12 cellular contexts compared by ENCODE assay signal in genomic region chr19:49182010-49182847, GRCh38. TPM values are rescaled to one million over a fixed set of nuclear protein-coding genes. Genes with fewer than 3 reads are reported as not detected.
DNase-seq lines count a peak whose midpoint lies in the region; ATAC-seq, FAIRE-seq and TF ChIP-seq lines count a peak whose summit lies in the region.
"Not testable (repeated sequence)": the region's sequence is repeated elsewhere in the genome, so short reads cannot be mapped to it uniquely, and the experiment has no call there.
"Had no signal": no experiment of that assay in that cellular context is flagged by ENCODE, and none has a peak within 500 bp of the region (broad histone marks: within the 10 kb centered on the region; RNA-seq: fewer than 3 reads in every experiment).

No MANE protein-coding gene starts in this region.

- H3K23me2 ChIP-seq in H9 (ENCODE audit: insufficient read length, low read depth, low read length, poor library complexity, severe bottlenecking), result not testable (repeated sequence)

- intact Hi-C loops in Panc1 (cut with micrococcal nuclease; ENCODE audit: unreplicated experiment); K562 (cut with micrococcal nuclease); upper lobe of right lung (cut with DNase I): not testable (repeated sequence)

- H3K36me3 Mint-ChIP-seq in H9 (ENCODE audit: insufficient read depth in 1 of 3, low read depth in 3 of 3) (peaks cover 6 to 23% (median 9%) of the 10 kb centered on the region in 3 experiments; a peak in 6 of 7 replicates), glutamatergic neuron (ENCODE audit: unreplicated experiment) (peaks cover 38% of the 10 kb centered on the region)

- H2BK20ac ChIP-seq in H9 (ENCODE audit: low read depth, low read length, poor library complexity, severe bottlenecking), result not testable (repeated sequence)

- not testable (repeated sequence) for ATAC-seq in Panc1, K562
- ATAC-seq in upper lobe of right lung, result peak; percentile 12

- TF ChIP-seq RAD21 in K562 (CRISPR knock-in tag; conservative IDR thresholded peaks at IDR 0.05 in 1 of 2, IDR thresholded peaks at IDR 0.05 in 1 of 2), result not testable (repeated sequence)

- not testable (repeated sequence) for H3K36me3 ChIP-seq in Panc1 (ENCODE audit: control insufficient read depth, insufficient read depth, low read length)
- H3K36me3 ChIP-seq in K562 (ENCODE audit: control insufficient read depth, insufficient read depth, low read length), result peaks cover 31% of the 10 kb centered on the region; the same call in 2 of the 3 replicates
- H3K36me3 ChIP-seq in osteoblast (ENCODE audit: insufficient read depth, low read length), result peaks cover 48% of the 10 kb centered on the region
- H3K36me3 ChIP-seq in upper lobe of right lung, result peaks cover 13% of the 10 kb centered on the region

- H2BK15ac ChIP-seq in H9 (ENCODE audit: low read depth, low read length), result not testable (repeated sequence)

- H3K4me2 ChIP-seq in H9 (ENCODE audit: insufficient read depth, insufficient read length, low read length); K562 (ENCODE audit: insufficient read depth, low read length); osteoblast (ENCODE audit: insufficient read depth, low read length): not testable (repeated sequence)

- 100% methylated on average over 1 of the region's 20 CpGs for WGBS in H9 (ENCODE audit: extremely low coverage, insufficient read length, low lambda C conversion rate)
- 95% methylated on average over 13 of the region's 20 CpGs for WGBS in K562 (ENCODE audit: insufficient coverage, low coverage, missing lambda C conversion rate)

- not testable (repeated sequence) for H3K9me3 ChIP-seq in H9 (ENCODE audit: control insufficient read depth, low read depth, low read length); Panc1 (ENCODE audit: control insufficient read depth, insufficient read depth, low read depth, low read length); K562 (replicated peaks; ENCODE audit: control insufficient read depth, insufficient read depth, low read depth, low read length); osteoblast (ENCODE audit: low read depth, low read length); upper lobe of right lung

- POLR2A ChIA-PET in HEK293T (lab: Yijun Ruan, JAX); Panc1 (lab: Charles Lee): not testable (repeated sequence)
- POLR2A ChIA-PET in K562 (lab: Yijun Ruan, JAX), result interaction anchor here (1.1 kb wide), 1 partner anchor 9 kb away, joined by 3 read pairs; no protein-coding TSS in a partner anchor

- not testable (repeated sequence) for H3K4ac ChIP-seq in H9 (ENCODE audit: low read depth, low read length)

- H3K79me2 ChIP-seq in H9 (ENCODE audit: insufficient read depth, low read length); K562 (ENCODE audit: control insufficient read depth, insufficient read depth, low read length); osteoblast (ENCODE audit: insufficient read depth, low read length): not testable (repeated sequence)

- H3K9me1 ChIP-seq in K562 (ENCODE audit: control insufficient read depth, insufficient read depth, low read length), result not testable (repeated sequence)

- TSS peak; percentile 79 for BruUV-seq in Panc1 (replicated peaks; lab: Mats Ljungman, UMichigan)
- BruUV-seq in K562 (replicated peaks; lab: Mats Ljungman, UMichigan), result not testable (repeated sequence)

- not testable (repeated sequence) for H4K91ac ChIP-seq in H9 (ENCODE audit: insufficient read length, low read depth, low read length)

- not testable (repeated sequence) for H3K4me1 Mint-ChIP-seq in H9; glutamatergic neuron (ENCODE audit: low read depth, unreplicated experiment)

- not testable (repeated sequence) for H3K4me3 ChIP-seq in Panc1 (ENCODE audit: low read depth in 2 of 2, low read length in 2 of 2); K562; osteoblast (ENCODE audit: insufficient read depth, low read length); upper lobe of right lung

- not testable (repeated sequence) for H3K27me3 ChIP-seq in H9 (ENCODE audit: insufficient read depth, low read length); Panc1 (ENCODE audit: control insufficient read depth, insufficient read depth, low read length); K562 (ENCODE audit: control insufficient read depth in 2 of 2, insufficient read depth in 2 of 2, low read length in 2 of 2); osteoblast (ENCODE audit: insufficient read depth, low read length); upper lobe of right lung

- not testable (repeated sequence) for H3K27ac ChIP-seq in H9 (ENCODE audit: insufficient read length, low read depth, low read length); Panc1 (ENCODE audit: low read length); K562 (ENCODE audit: extremely low read depth, low read depth, low read length); osteoblast (ENCODE audit: low read depth, low read length); upper lobe of right lung

- H3K4me3 Mint-ChIP-seq in H9, result not testable (repeated sequence)
- peak overlapping the region; percentile 34 for H3K4me3 Mint-ChIP-seq in glutamatergic neuron (ENCODE audit: unreplicated experiment)

- H4K20me1 ChIP-seq in H9 (ENCODE audit: control insufficient read depth, insufficient read depth, insufficient read length); K562 (replicated peaks; ENCODE audit: control insufficient read depth, insufficient read depth, low read length); osteoblast (ENCODE audit: insufficient read depth, low read length): not testable (repeated sequence)

- H3K4me1 ChIP-seq in H9 (ENCODE audit: insufficient read depth, low read length); Panc1 (ENCODE audit: control insufficient read depth, insufficient read depth, low read length); K562 (replicated peaks in 1 of 2; ENCODE audit: control insufficient read depth in 2 of 2, insufficient read depth in 2 of 2, low read length in 2 of 2); osteoblast (ENCODE audit: insufficient read depth, low read length); upper lobe of right lung: not testable (repeated sequence)

- H3K27ac Mint-ChIP-seq in H9, result not testable (repeated sequence)
- H3K27ac Mint-ChIP-seq in glutamatergic neuron (ENCODE audit: unreplicated experiment), result peak overlapping the region; percentile 44

- H3K9me3 Mint-ChIP-seq in H9, result not testable (repeated sequence)
- H3K9me3 Mint-ChIP-seq in glutamatergic neuron (ENCODE audit: unreplicated experiment), result peaks cover 11% of the 10 kb centered on the region

- H3K27me3 Mint-ChIP-seq in H9 (ENCODE audit: low read depth), result not testable (repeated sequence)
- H3K27me3 Mint-ChIP-seq in glutamatergic neuron (ENCODE audit: unreplicated experiment), result peaks cover 12% of the 10 kb centered on the region

- not testable (repeated sequence) for TF ChIP-seq EP300 in K562 (IDR thresholded peaks at IDR 0.05; ENCODE audit: low read length)

- not testable (repeated sequence) for H3K23ac ChIP-seq in H9 (ENCODE audit: insufficient read length, low read depth, low read length)

- H2BK5ac ChIP-seq in H9 (ENCODE audit: insufficient read length, low read length), result not testable (repeated sequence)

- not testable (repeated sequence) for H4K8ac ChIP-seq in H9 (replicated peaks; ENCODE audit: insufficient read length, low read depth, low read length)

- H3T11ph ChIP-seq in H9 (ENCODE audit: low read length), result not testable (repeated sequence)

- not testable (repeated sequence) for H2AK5ac ChIP-seq in H9 (ENCODE audit: insufficient read length, low read length)

- not testable (repeated sequence) for H4K5ac ChIP-seq in H9 (ENCODE audit: insufficient read length, low read depth, low read length)

- DNase-seq in H9 (peak; percentile 39), HEK293T (ENCODE audit: extremely low spot score) (peak; percentile 1), osteoblast (ENCODE audit: insufficient read length, low spot score, missing footprints) (peak; percentile 43), upper lobe of right lung (peak; percentile 46)
- not testable (repeated sequence) for DNase-seq in Panc1 (ENCODE audit: low read depth, low spot score); K562 (ENCODE audit: extremely low read depth in 1 of 4, low spot score in 3 of 4); glutamatergic neuron

- not testable (repeated sequence) for TF ChIP-seq CTCF in H9 (conservative IDR thresholded peaks at IDR 0.05); Panc1 (IDR thresholded peaks at IDR 0.05); K562 (IDR thresholded peaks at IDR 0.05 in 2 of 3, conservative IDR thresholded peaks at IDR 0.05 in 1 of 3; ENCODE audit: insufficient read depth in 2 of 3, low read depth in 1 of 3, low read length in 3 of 3); glutamatergic neuron (IDR thresholded peaks at IDR 0.05; ENCODE audit: partially characterized antibody, unreplicated experiment); osteoblast (IDR thresholded peaks at IDR 0.05; ENCODE audit: extremely low read depth, low read depth, low read length); upper lobe of right lung (IDR thresholded peaks at IDR 0.05)

- not testable (repeated sequence) for FAIRE-seq in K562 (lab: Jason Lieb, UNC)

- H2BK12ac ChIP-seq in H9 (ENCODE audit: insufficient read length, low read depth, low read length), result not testable (repeated sequence)

- H3K56ac ChIP-seq in H9 (ENCODE audit: insufficient read length, low read depth, low read length), result not testable (repeated sequence)

- CTCF ChIA-PET in HEK293T (lab: Yijun Ruan, JAX), result interaction anchor here (1.6 kb wide), 1 partner anchor 17 kb away, joined by 3 read pairs; no protein-coding TSS in a partner anchor
- CTCF ChIA-PET in Panc1 (lab: Charles Lee); K562 (lab: Yijun Ruan, JAX; ENCODE audit: low intra/inter-chr PET ratio): not testable (repeated sequence)

- H3K79me1 ChIP-seq in H9 (ENCODE audit: insufficient read depth, low read depth, low read length, poor library complexity, severe bottlenecking), result not testable (repeated sequence)

- not testable (repeated sequence) for H2BK120ac ChIP-seq in H9 (ENCODE audit: low read depth, low read length, poor library complexity, severe bottlenecking)

- in situ Hi-C loops in Panc1 (cut with HindIII; ENCODE audit: low pct_unique_long_range_greater_than_20kb, low sequenced_read_pairs); K562 (cut with MboI): not testable (repeated sequence)

- not testable (repeated sequence) for H3K18ac ChIP-seq in H9 (ENCODE audit: insufficient read length, low read depth, low read length)

- H3K14ac ChIP-seq in H9 (ENCODE audit: insufficient read depth, low read length), result not testable (repeated sequence)

- not testable (repeated sequence) for TF ChIP-seq POLR2A in K562 (conservative IDR thresholded peaks at IDR 0.05)

- H3K9ac ChIP-seq in H9 (ENCODE audit: extremely low read depth, insufficient read length, low read length); K562 (ENCODE audit: insufficient read depth in 1 of 2, low read depth in 2 of 2, low read length in 2 of 2): not testable (repeated sequence)

- H2AFZ ChIP-seq in H9 (ENCODE audit: low read length); K562 (ENCODE audit: low read depth, low read length); osteoblast (ENCODE audit: low read length): not testable (repeated sequence)

RNA-seq across cellular contexts. Expression of gene TRPM4, which starts 24.6 kb away (rescaled TPM):
- total RNA-seq in H9 (2021) (6.9 and 7.2 TPM in 2 replicates), Panc1 (2021; ENCODE audit: unreplicated experiment) (19.4 TPM), K562 (2014; rRNA removed) (35.3 and 37.3 TPM in 2 replicates), K562 (2014; rRNA removed; fragmentation: Illumina TruSeq; extraction: Trizol) (7.9 and 8.3 TPM in 2 replicates), K562 (2015; rRNA removed; fragmentation: Illumina TruSeq; extraction: Trizol) (15.0 and 15.2 TPM in 2 replicates), K562 (2021) (34.6 and 37.8 TPM in 2 replicates), glutamatergic neuron (ENCODE audit: unreplicated experiment) (54.1 TPM), osteoblast (15.9 and 20.6 TPM in 2 replicates), upper lobe of right lung (44.3 TPM)
- 20.3 TPM for polyA plus RNA-seq in Panc1 (2012; ENCODE audit: insufficient read length)
- 86.3 and 161 TPM in 2 replicates for total RNA-seq in K562 (2011; cell fraction: chromatin; rRNA removed; ENCODE audit: low replicate concordance)
- total RNA-seq in K562 (2011; cell fraction: nucleolus; rRNA removed), result 82.0 and 87.9 TPM in 2 replicates
- total RNA-seq in K562 (2011; cell fraction: nucleoplasm; rRNA removed), result 97.8 and 143 TPM in 2 replicates
- polyA plus RNA-seq in K562 (2011; rRNA removed) (19.2 and 20.5 TPM in 2 replicates), K562 (2014; fragmentation: Illumina TruSeq; extraction: Trizol) (14.7 and 25.2 TPM in 2 replicates), K562 (2014; fragmentation: Nextera tagmentation; extraction: Ambion mirVana) (1 to 10 TPM; 6.5 to 7.9 TPM), K562 (2014; rRNA removed) (45.4 and 56.6 TPM in 2 replicates)
- 21.6 and 37.6 TPM in 2 replicates for polyA plus RNA-seq in K562 (2011; cell fraction: cytosol; rRNA removed)
- 66.9 and 85.9 TPM in 2 replicates for polyA plus RNA-seq in K562 (2011; cell fraction: nucleus; rRNA removed)
- 26.9 and 31.4 TPM in 2 replicates for polyA plus RNA-seq in K562 (2012)
- 5.8 and 8.2 TPM in 2 replicates for polyA minus RNA-seq in K562 (2011; rRNA and poly(A)+ RNA removed)
- polyA minus RNA-seq in K562 (2011; cell fraction: cytosol; rRNA and poly(A)+ RNA removed), result 14.5 and 15.4 TPM in 2 replicates
- 16.0 and 19.0 TPM in 2 replicates for polyA minus RNA-seq in K562 (2011; cell fraction: nucleus; rRNA and poly(A)+ RNA removed)
- total RNA-seq: CD4-positive, CD25-positive, alpha-beta regulatory T cell; CD8-positive, alpha-beta T cell had no signal
- polyA plus RNA-seq: CD4-positive, CD25-positive, alpha-beta regulatory T cell had no signal

RNA-seq across cellular contexts. Expression of gene HRC, which starts 27.0 kb away (rescaled TPM):
- 1.8 and 1.9 TPM in 2 replicates for total RNA-seq in H9 (2021)
- total RNA-seq in Panc1 (2021; ENCODE audit: unreplicated experiment), result 0.13 TPM
- polyA plus RNA-seq in Panc1 (2012; ENCODE audit: insufficient read length), result 0.61 TPM
- total RNA-seq in K562 (2011; cell fraction: chromatin; rRNA removed; ENCODE audit: low replicate concordance), result 32.2 and 45.2 TPM in 2 replicates
- total RNA-seq in K562 (2011; cell fraction: nucleolus; rRNA removed), result 32.8 and 33.2 TPM in 2 replicates
- total RNA-seq in K562 (2011; cell fraction: nucleoplasm; rRNA removed), result 43.6 and 52.1 TPM in 2 replicates
- 15.6 and 20.8 TPM in 2 replicates for total RNA-seq in K562 (2014; rRNA removed)
- total RNA-seq in K562 (2014; rRNA removed; fragmentation: Illumina TruSeq; extraction: Trizol), result 10.0 and 11.7 TPM in 2 replicates
- total RNA-seq in K562 (2015; rRNA removed; fragmentation: Illumina TruSeq; extraction: Trizol), result 15.9 and 16.1 TPM in 2 replicates
- 14.8 and 15.6 TPM in 2 replicates for total RNA-seq in K562 (2021)
- 13.1 and 22.3 TPM in 2 replicates for polyA plus RNA-seq in K562 (2011; rRNA removed)
- 12.4 and 22.9 TPM in 2 replicates for polyA plus RNA-seq in K562 (2011; cell fraction: cytosol; rRNA removed)
- 28.6 and 29.0 TPM in 2 replicates for polyA plus RNA-seq in K562 (2011; cell fraction: nucleus; rRNA removed)
- polyA plus RNA-seq in K562 (2012), result 15.3 and 17.4 TPM in 2 replicates
- polyA plus RNA-seq in K562 (2014; fragmentation: Illumina TruSeq; extraction: Trizol), result 17.9 and 18.7 TPM in 2 replicates
- polyA plus RNA-seq in K562 (2014; fragmentation: Nextera tagmentation; extraction: Ambion mirVana), result 1 to 10 TPM in 1 of 2 experiments, under 1 TPM in 1; 0.66 to 1.2 TPM
- 11.8 and 13.7 TPM in 2 replicates for polyA plus RNA-seq in K562 (2014; rRNA removed)
- polyA minus RNA-seq in K562 (2011; rRNA and poly(A)+ RNA removed), result 18.4 and 24.8 TPM in 2 replicates
- 7.2 and 13.7 TPM in 2 replicates for polyA minus RNA-seq in K562 (2011; cell fraction: cytosol; rRNA and poly(A)+ RNA removed)
- 4.0 and 6.3 TPM in 2 replicates for polyA minus RNA-seq in K562 (2011; cell fraction: nucleus; rRNA and poly(A)+ RNA removed)
- total RNA-seq in glutamatergic neuron (ENCODE audit: unreplicated experiment), result 26.6 TPM
- not detected in 2 replicates for total RNA-seq in osteoblast
- 2.2 TPM for total RNA-seq in upper lobe of right lung
- total RNA-seq: A172; A673; Caco-2; CD4-positive, CD25-positive, alpha-beta regulatory T cell; CD8-positive, alpha-beta T cell had no signal
- polyA plus RNA-seq: CD4-positive, CD25-positive, alpha-beta regulatory T cell had no signal
